8 cellular contexts compared by ENCODE assay signal in genomic region chr11:77147668-77148321, GRCh38. TPM values are rescaled to one million over a fixed set of nuclear protein-coding genes. Genes with fewer than 3 reads are reported as not detected.
A peak's percentile ranks its signal among the peaks of the same experiment; 100 is the strongest.
DNase-seq lines count a peak whose midpoint lies in the region; ATAC-seq and TF ChIP-seq lines count a peak whose summit lies in the region.

No MANE protein-coding gene starts in this region.

- H3K9ac ChIP-seq in HUES48 (ENCODE audit: low read depth, low read length) (peak overlapping the region; percentile 70), SU-DHL-6 (ENCODE audit: low read length) (no peak overlapping the region)

- peak overlapping the region; percentile 27 for H3K27ac Mint-ChIP-seq in progenitor cell of endocrine pancreas

- H3K4me2 ChIP-seq in SU-DHL-6 (ENCODE audit: low read depth, low read length, poor library complexity, severe bottlenecking): peak overlapping the region; percentile 13

- no peaks in the 10 kb centered on the region for H4K20me1 ChIP-seq in SU-DHL-6 (ENCODE audit: low read depth, low read length)

- peak overlapping the region; percentile 52 for H3K4me3 Mint-ChIP-seq in progenitor cell of endocrine pancreas (ENCODE audit: low read depth)

- H3K27me3 ChIP-seq in HUES48 (ENCODE audit: control insufficient read depth, insufficient read depth, low read length) (no peaks in the 10 kb centered on the region; the same call in 1 of the 2 replicates), SU-DHL-6 (ENCODE audit: low read length) (no peaks in the 10 kb centered on the region), BE2C (no peaks in the 10 kb centered on the region)

- no peaks in the 10 kb centered on the region for H3K79me2 ChIP-seq in SU-DHL-6 (ENCODE audit: insufficient read depth, low read length)

- H3K4me3 ChIP-seq in HUES48 (ENCODE audit: low read depth, low read length) (peak overlapping the region; percentile 76), SU-DHL-6 (ENCODE audit: insufficient read depth, low read length, poor library complexity, severe bottlenecking) (no peak overlapping the region), BE2C (ENCODE audit: low read depth, low read length) (no peak overlapping the region)

- H3K9me2 ChIP-seq in SU-DHL-6 (replicated peaks; ENCODE audit: insufficient read depth, low read length): no peaks in the 10 kb centered on the region

- peaks cover 55% of the 10 kb centered on the region for H3K27me3 Mint-ChIP-seq in progenitor cell of endocrine pancreas

- no peaks in the 10 kb centered on the region for H3K9me3 ChIP-seq in HUES48 (ENCODE audit: control insufficient read depth, insufficient read depth, low read length)
- no peaks in the 10 kb centered on the region for H3K9me3 ChIP-seq in SU-DHL-6 (ENCODE audit: insufficient read depth, low read length)
- H3K9me3 ChIP-seq in BE2C: no peaks in the 10 kb centered on the region

- no peaks in the 10 kb centered on the region for H3K36me3 Mint-ChIP-seq in progenitor cell of endocrine pancreas (ENCODE audit: insufficient read depth)

- no peak for TF ChIP-seq CTCF in SU-DHL-6 (IDR thresholded peaks at IDR 0.05; ENCODE audit: insufficient read depth, low read length, poor library complexity, severe bottlenecking)
- no peak for TF ChIP-seq CTCF in progenitor cell of endocrine pancreas (IDR thresholded peaks at IDR 0.05; ENCODE audit: unreplicated experiment)
- no peak for TF ChIP-seq CTCF in BE2C (IDR thresholded peaks at IDR 0.05; ENCODE audit: low read depth, low read length)

- peaks cover 13% of the 10 kb centered on the region for H3K4me1 Mint-ChIP-seq in progenitor cell of endocrine pancreas (ENCODE audit: low read depth)

- H2AFZ ChIP-seq in SU-DHL-6 (ENCODE audit: low read depth, low read length, severe bottlenecking): no peak overlapping the region

- no peaks in the 10 kb centered on the region for H3F3A ChIP-seq in SU-DHL-6 (ENCODE audit: insufficient read depth)

- H3K9me3 Mint-ChIP-seq in progenitor cell of endocrine pancreas (ENCODE audit: low read depth): no peaks in the 10 kb centered on the region

- H3K27ac ChIP-seq in HUES48 (ENCODE audit: low read depth, low read length): no peak overlapping the region
- H3K27ac ChIP-seq in SU-DHL-6 (ENCODE audit: low read depth, low read length): no peak overlapping the region

- no peak for ATAC-seq in GM21825 (IDR thresholded peaks at IDR 0.05; ENCODE audit: unreplicated experiment)

- no peaks in the 10 kb centered on the region for H3K36me3 ChIP-seq in HUES48 (ENCODE audit: control insufficient read depth, insufficient read depth, low read length)
- no peaks in the 10 kb centered on the region for H3K36me3 ChIP-seq in SU-DHL-6 (ENCODE audit: low read length)
- H3K36me3 ChIP-seq in BE2C: no peaks in the 10 kb centered on the region

- peak; percentile 43 for DNase-seq in effector CD8-positive, alpha-beta T cell (lab: John Stamatoyannopoulos, UW)
- DNase-seq in progenitor cell of endocrine pancreas (ENCODE audit: low spot score, unreplicated experiment) (no peak), GDM1 (lab: John Stamatoyannopoulos, UW) (no peak), BE2C (no peak), GM19240 (ENCODE audit: insufficient read length, low spot score) (no peak)

- peaks cover 7% of the 10 kb centered on the region for H3K4me1 ChIP-seq in HUES48 (ENCODE audit: control insufficient read depth, insufficient read depth, low read length)
- H3K4me1 ChIP-seq in BE2C: no peaks in the 10 kb centered on the region

RNA-seq across cellular contexts. Expression of gene MYO7A, which starts 19.7 kb away (rescaled TPM):
- total RNA-seq in progenitor cell of endocrine pancreas: 5.3 and 5.7 TPM in 2 replicates
- polyA plus RNA-seq in BE2C (2012; ENCODE audit: insufficient read depth, insufficient read length, low read depth): 0.36 TPM

RNA-seq across cellular contexts. Expression of gene OMP, which starts 45.2 kb away (rescaled TPM):
- total RNA-seq in progenitor cell of endocrine pancreas: not detected in 2 replicates
- 0.94 TPM for polyA plus RNA-seq in BE2C (2012; ENCODE audit: insufficient read depth, insufficient read length, low read depth)
